In genomic region chr6:36956111-36956820, GRCh38 we compare ENCODE assay signal across 12 cellular contexts. TPM values are rescaled to one million over a fixed set of nuclear protein-coding genes. Genes with fewer than 3 reads are reported as not detected.
DNase-seq lines count a peak whose midpoint lies in the region; ATAC-seq and TF ChIP-seq lines count a peak whose summit lies in the region.
"Had no signal": no experiment of that assay in that cellular context is flagged by ENCODE, and none has a peak within 500 bp of the region (broad histone marks: within the 10 kb centered on the region; RNA-seq: fewer than 3 reads in every experiment).

No MANE protein-coding gene starts in this region.

- H3K36me3 Mint-ChIP-seq in activated naive CD4-positive, alpha-beta T cell treated with anti-CD3 and anti-CD28 coated beads, Interleukin-2, amount 50 U/mL, for 72 hours = no peaks in the 10 kb centered on the region

- H3K4me3 ChIP-seq in RWPE2 (ENCODE audit: severe bottlenecking) (no peak overlapping the region), heart right ventricle (peak overlapping the region in 6 of 10 donors; percentile 28 to 44 (median 40)), upper lobe of right lung (no peak overlapping the region), sigmoid colon (no peak overlapping the region)
- H3K4me3 ChIP-seq: ovary had no signal

- H3K27ac Mint-ChIP-seq in activated naive CD4-positive, alpha-beta T cell treated with anti-CD3 and anti-CD28 coated beads, Interleukin-2, amount 50 U/mL, for 72 hours = peak overlapping the region in 1 of 2 donors; percentile 27

- TF ChIP-seq CTCF in RWPE2 (IDR thresholded peaks at IDR 0.05; ENCODE audit: poor library complexity, severe bottlenecking) (no peak), heart right ventricle (IDR thresholded peaks at IDR 0.05) (no peak), upper lobe of right lung (IDR thresholded peaks at IDR 0.05) (no peak), sigmoid colon (IDR thresholded peaks at IDR 0.05) (no peak)

- H3K9me3 Mint-ChIP-seq in activated naive CD4-positive, alpha-beta T cell treated with anti-CD3 and anti-CD28 coated beads, Interleukin-2, amount 50 U/mL, for 72 hours = no peaks in the 10 kb centered on the region

- H3K4me1 ChIP-seq in RWPE2 (ENCODE audit: insufficient read depth, poor library complexity, severe bottlenecking) (peaks cover 4% of the 10 kb centered on the region), heart right ventricle (peaks cover 0 to 42% (median 19%) of the 10 kb centered on the region in 9 donors), upper lobe of right lung (no peaks in the 10 kb centered on the region), sigmoid colon (no peaks in the 10 kb centered on the region)

- no peak for TF ChIP-seq EP300 in sigmoid colon (IDR thresholded peaks at IDR 0.05)

- DNase-seq in activated naive CD4-positive, alpha-beta T cell treated with anti-CD3 and anti-CD28 coated beads, Interleukin-2, amount 50 U/mL, for 72 hours (ENCODE audit: low spot score in 2 of 2) = no peak
- no peak for DNase-seq in activated naive CD4-positive, alpha-beta T cell treated with anti-CD3 and anti-CD28 coated beads, Interleukin-2, amount 50 U/mL, for 16 hours
- DNase-seq in RWPE2 (ENCODE audit: low spot score) (no peak), heart right ventricle (no peak), upper lobe of right lung (peak; percentile 40), HuH-7 (ENCODE audit: low spot score) (no peak), C1 segment of cervical spinal cord (lab: John Stamatoyannopoulos, UW) (no peak), sigmoid colon (no peak)
- DNase-seq: NCI-H1694, trophoblast cell had no signal

- intact Hi-C loops in heart right ventricle (cut with DNase I) (no loop called here), upper lobe of right lung (cut with DNase I) (no loop called here), sigmoid colon (cut with DNase I) (no loop called here)

- peak; percentile 26 to 32 for ATAC-seq in activated naive CD4-positive, alpha-beta T cell treated with anti-CD3 and anti-CD28 coated beads, Interleukin-2, amount 50 U/mL, for 72 hours
- ATAC-seq in RWPE2 (ENCODE audit: low read depth) (peak; percentile 73), heart right ventricle (peak in 4 of 8 donors; percentile 12 to 51 (median 39)), upper lobe of right lung (no peak)

- H3K27me3 ChIP-seq in RWPE2 (ENCODE audit: insufficient read depth, poor library complexity, severe bottlenecking) (no peaks in the 10 kb centered on the region), heart right ventricle (peaks cover 0 to 6% (median 0%) of the 10 kb centered on the region in 7 donors), upper lobe of right lung (no peaks in the 10 kb centered on the region), sigmoid colon (no peaks in the 10 kb centered on the region)
- H3K27me3 ChIP-seq: ovary had no signal

- TF ChIP-seq POLR2A in sigmoid colon (IDR thresholded peaks at IDR 0.05) = no peak

- WGBS in heart right ventricle, 2 donors = 64% methylated on average over 7 of the region's 7 CpGs
- WGBS in sigmoid colon, 2 donors = 65 to 74% methylated on average over 7 of the region's 7 CpGs

- H3K27ac ChIP-seq in RWPE2 (ENCODE audit: poor library complexity, severe bottlenecking) (peak overlapping the region; percentile 10), heart right ventricle (peak overlapping the region in 3 of 10 donors; percentile 35 to 74 (median 46)), upper lobe of right lung (no peak overlapping the region), sigmoid colon (no peak overlapping the region)
- H3K27ac ChIP-seq: ovary had no signal

- H3K9me3 ChIP-seq in RWPE2 (ENCODE audit: severe bottlenecking) (no peaks in the 10 kb centered on the region), heart right ventricle (no peaks in the 10 kb centered on the region), upper lobe of right lung (no peaks in the 10 kb centered on the region), sigmoid colon (no peaks in the 10 kb centered on the region)
- H3K9me3 ChIP-seq: ovary had no signal

- H3K36me3 ChIP-seq in RWPE2 (ENCODE audit: low read depth) = no peaks in the 10 kb centered on the region
- no peaks in the 10 kb centered on the region for H3K36me3 ChIP-seq in heart right ventricle
- H3K36me3 ChIP-seq in upper lobe of right lung = no peaks in the 10 kb centered on the region
- H3K36me3 ChIP-seq in sigmoid colon = no peaks in the 10 kb centered on the region
- H3K36me3 ChIP-seq: ovary had no signal

RNA-seq across cellular contexts. Expression of gene PI16, which starts 1.7 kb away (rescaled TPM):
- 1 to 10 TPM in 1 of 2 donors, under 1 TPM in 1; 0.30 to 1.7 TPM for total RNA-seq in activated naive CD4-positive, alpha-beta T cell treated with anti-CD3 and anti-CD28 coated beads, Interleukin-2, amount 50 U/mL, for 72 hours
- 10 to 100 TPM in 9 of 10 donors, 1 to 10 TPM in 1; 4.4 to 38.9 (median 18.7) TPM for total RNA-seq in heart right ventricle
- 10 to 100 TPM in 1 of 2 donors, 1 to 10 TPM in 1; 6.3 to 38.6 TPM for polyA plus RNA-seq in heart right ventricle
- 3.4 TPM for total RNA-seq in upper lobe of right lung
- 10 to 100 TPM in 3 of 4 donors, 1 to 10 TPM in 1; 2.9 to 50.7 (median 15.4) TPM for total RNA-seq in sigmoid colon
- 1 to 10 TPM in 2 of 3 donors, under 1 TPM in 1; 0.85 to 1.8 (median 1.2) TPM for polyA plus RNA-seq in sigmoid colon
- total RNA-seq: kidney epithelial cell had no signal

RNA-seq across cellular contexts. Expression of gene MTCH1, which starts 29.7 kb away (rescaled TPM):
- 100 to 1,000 TPM; 129 to 139 TPM for total RNA-seq in activated naive CD4-positive, alpha-beta T cell treated with anti-CD3 and anti-CD28 coated beads, Interleukin-2, amount 50 U/mL, for 72 hours
- total RNA-seq in heart right ventricle (100 to 1,000 TPM; 127 to 296 (median 156) TPM), upper lobe of right lung (194 TPM), sigmoid colon (100 to 1,000 TPM; 163 to 198 (median 195) TPM)
- polyA plus RNA-seq in heart right ventricle (100 to 1,000 TPM in 1 of 2 donors, 10 to 100 TPM in 1; 82.6 to 341 TPM), sigmoid colon (100 to 1,000 TPM; 141 to 150 (median 150) TPM)

RNA-seq across cellular contexts. Expression of gene FGD2, which starts 49.2 kb away (rescaled TPM):
- 1 to 10 TPM; 1.3 to 2.4 TPM for total RNA-seq in activated naive CD4-positive, alpha-beta T cell treated with anti-CD3 and anti-CD28 coated beads, Interleukin-2, amount 50 U/mL, for 72 hours
- total RNA-seq in heart right ventricle (10 to 100 TPM in 1 of 10 donors, 1 to 10 TPM in 9; 1.0 to 22.1 (median 2.0) TPM), upper lobe of right lung (56.9 TPM), sigmoid colon (10 to 100 TPM; 17.1 to 39.3 (median 21.9) TPM)
- polyA plus RNA-seq in heart right ventricle (1 to 10 TPM; 2.8 to 6.7 TPM), sigmoid colon (10 to 100 TPM in 1 of 3 donors, 1 to 10 TPM in 2; 3.7 to 40.8 (median 9.0) TPM)

Comparison
In these comparisons a context has a peak if more than half of its experiments do, and no peak if none do; other contexts are left out.
1. H3K4me3 ChIP-seq: peak in heart right ventricle (6 of 10); none in RWPE2 (single experiment), upper lobe of right lung (single experiment) and sigmoid colon (0 of 4).